ENCODE assay signal across 7 cellular contexts in genomic region chr17:18217412-18218015, GRCh38.
DNase-seq lines count a peak whose midpoint lies in the region; ATAC-seq and TF ChIP-seq lines count a peak whose summit lies in the region.

No MANE protein-coding gene starts in this region.

- H3K9me3 ChIP-seq in WERI-Rb-1 (ENCODE audit: severe bottlenecking) = no peaks in the 10 kb centered on the region

- peak; percentile 98 for TF ChIP-seq CTCF in GM12874 (IDR thresholded peaks at IDR 0.05; ENCODE audit: insufficient read depth, low read depth, low read length)
- peak; percentile 96 for TF ChIP-seq CTCF in WERI-Rb-1 (IDR thresholded peaks at IDR 0.05; ENCODE audit: low read depth, low read length)

- H3K4me3 ChIP-seq in WERI-Rb-1 (ENCODE audit: low read depth, low read length) = no peak overlapping the region

- no peaks in the 10 kb centered on the region for H3K36me3 ChIP-seq in WERI-Rb-1

- no peaks in the 10 kb centered on the region for H3K27me3 ChIP-seq in WERI-Rb-1 (ENCODE audit: insufficient read depth, low read depth, severe bottlenecking)

- no peak for ATAC-seq in GM21423 (IDR thresholded peaks at IDR 0.05; ENCODE audit: unreplicated experiment)

- in situ Hi-C loops in T47D (cut with HindIII; ENCODE audit: low pct_unique_long_range_greater_than_20kb, low sequenced_read_pairs) = no loop called here

- no peak overlapping the region for H3K27ac ChIP-seq in WERI-Rb-1

- DNase-seq in NCI-H1048 (lab: John Stamatoyannopoulos, UW) (peak; percentile 21), WERI-Rb-1 (peak; percentile 74), T47D (ENCODE audit: low read depth in 1 of 2, low spot score in 1 of 2) (peak; percentile 62 to 70), inferior parietal cortex (ENCODE audit: extremely low spot score) (peak; percentile 81)
- peak; percentile 49 to 66 (median 52) for DNase-seq in stimulated activated CD4-positive, alpha-beta T cell treated with anti-CD3 and anti-CD28 coated beads, Interleukin-1b, Interleukin-23, amount 100 ng/mL, for 24 hours (ENCODE audit: low read depth in 4 of 4, low spot score in 1 of 4)

Comparison
In these comparisons a context has a peak if more than half of its experiments do, and no peak if none do; other contexts are left out.
1. DNase-seq: peak in every context shown above with its lines; median percentile 81 in inferior parietal cortex; 74 in WERI-Rb-1; 66 in T47D; 52 in stimulated activated CD4-positive, alpha-beta T cell treated with anti-CD3 and anti-CD28 coated beads, Interleukin-1b, Interleukin-23, amount 100 ng/mL, for 24 hours; 21 in NCI-H1048.